ENCODE assay signal across 11 cellular contexts in the genomic region with DNA sequence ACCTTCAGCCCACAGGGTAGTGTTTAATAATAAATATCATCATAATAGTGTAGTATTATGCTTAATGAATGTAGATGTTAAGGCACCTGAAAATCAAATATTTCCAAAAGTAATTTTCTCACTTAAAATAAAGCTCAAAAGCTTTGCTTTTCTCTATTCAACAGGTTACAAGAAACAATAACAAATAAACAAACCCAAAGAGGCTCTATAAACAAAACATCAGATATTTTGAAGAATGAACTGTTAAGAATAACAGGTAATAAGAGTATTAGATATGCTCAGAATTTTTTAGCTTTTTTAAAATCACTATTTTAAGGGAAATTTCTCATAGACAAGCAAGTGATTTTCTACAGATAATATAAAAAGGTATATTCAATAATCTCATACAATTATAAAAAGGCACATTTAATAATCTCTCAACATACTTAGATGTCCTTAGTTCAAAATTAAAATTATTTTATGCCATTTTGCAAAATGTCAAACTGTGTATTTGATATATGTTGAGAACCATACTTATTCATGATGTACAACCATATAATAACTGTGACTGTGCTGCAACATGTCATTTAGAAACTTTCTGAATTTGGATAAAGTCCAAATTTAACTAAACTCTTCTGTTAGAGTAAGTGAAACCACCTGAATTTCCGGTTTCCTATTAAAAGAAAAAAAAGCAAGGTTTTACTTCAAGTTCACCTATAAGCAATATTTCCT. TPM values are rescaled to one million over a fixed set of nuclear protein-coding genes. Genes with fewer than 3 reads are reported as not detected.
A peak's percentile ranks its signal among the peaks of the same experiment; 100 is the strongest.
DNase-seq lines count a peak whose midpoint lies in the region; ATAC-seq, FAIRE-seq and TF ChIP-seq lines count a peak whose summit lies in the region.
"Had no signal": no experiment of that assay in that cellular context is flagged by ENCODE, and none has a peak within 500 bp of the region (broad histone marks: within the 10 kb centered on the region; RNA-seq: fewer than 3 reads in every experiment).

No MANE protein-coding gene starts in this region.

- BruUV-seq in OCI-LY7 (replicated peaks; lab: Mats Ljungman, UMichigan): no TSS peak
- no TSS peak for BruUV-seq in Caco-2 (replicated peaks; lab: Mats Ljungman, UMichigan)

- H3K4me3 ChIP-seq in OCI-LY7 (ENCODE audit: low read depth, low read length, poor library complexity, severe bottlenecking) (no peak overlapping the region), Caco-2 (ENCODE audit: low read depth, low read length) (no peak overlapping the region)
- H3K4me3 ChIP-seq: skin epidermis had no signal

- H4K20me1 ChIP-seq in OCI-LY7 (ENCODE audit: insufficient read depth, low read length): peaks cover 12% of the 10 kb centered on the region; the same call in 1 of the 2 replicates

- intact Hi-C loops in OCI-LY7 (cut with micrococcal nuclease; ENCODE audit: unreplicated experiment): no loop called here
- intact Hi-C loops in Caco-2 (cut with micrococcal nuclease; ENCODE audit: unreplicated experiment): no loop called here
- intact Hi-C loops in posterior vena cava (cut with DNase I): no loop called here

- H3K9me2 ChIP-seq in OCI-LY7 (ENCODE audit: insufficient read depth, low read length): no peaks in the 10 kb centered on the region

- H3K4me1 ChIP-seq in OCI-LY7 (ENCODE audit: insufficient read depth, low read length, poor library complexity, severe bottlenecking) (peaks cover 11% of the 10 kb centered on the region), Caco-2 (no peaks in the 10 kb centered on the region)

- H3K4me3 Mint-ChIP-seq in Caco-2 (ENCODE audit: unreplicated experiment) (no peak overlapping the region), osteocyte (ENCODE audit: unreplicated experiment) (no peak overlapping the region)
- H3K4me3 Mint-ChIP-seq: stimulated activated naive B cell treated with anti-CD40 and anti-IgM and Interleukin-4, amounts not matched to agents 10 μg/mL and 1 μg/mL and 100 μg/mL, for 72 hours had no signal

- TF ChIP-seq CTCF in GM20000 (IDR thresholded peaks at IDR 0.05; ENCODE audit: extremely low read depth, missing control alignments) (no peak), OCI-LY7 (conservative IDR thresholded peaks at IDR 0.05; ENCODE audit: low read length) (no peak), Caco-2 (IDR thresholded peaks at IDR 0.05; ENCODE audit: insufficient read depth in 1 of 2, low read depth in 1 of 2, low read length in 1 of 2, severe bottlenecking in 1 of 2, unreplicated experiment in 1 of 2) (no peak), osteocyte (IDR thresholded peaks at IDR 0.05) (no peak)

- no peaks in the 10 kb centered on the region for H3K9me3 Mint-ChIP-seq in Caco-2 (ENCODE audit: unreplicated experiment)
- H3K9me3 Mint-ChIP-seq in osteocyte (ENCODE audit: unreplicated experiment): no peaks in the 10 kb centered on the region
- H3K9me3 Mint-ChIP-seq: stimulated activated naive B cell treated with anti-CD40 and anti-IgM and Interleukin-4, amounts not matched to agents 10 μg/mL and 1 μg/mL and 100 μg/mL, for 72 hours had no signal

- H3K4me1 Mint-ChIP-seq in Caco-2 (ENCODE audit: low read depth, unreplicated experiment): no peaks in the 10 kb centered on the region
- H3K4me1 Mint-ChIP-seq in osteocyte (ENCODE audit: unreplicated experiment): peaks cover 4% of the 10 kb centered on the region

- CTCF ChIA-PET in OCI-LY7 (lab: Charles Lee; ENCODE audit: unreplicated experiment): no interaction called here
- CTCF ChIA-PET in Caco-2 (lab: Charles Lee): no interaction called here

- H3K36me3 Mint-ChIP-seq in Caco-2 (ENCODE audit: insufficient read depth, unreplicated experiment) (peaks cover 27% of the 10 kb centered on the region), osteocyte (ENCODE audit: unreplicated experiment) (peaks cover 42% of the 10 kb centered on the region)

- no peak overlapping the region for H2AFZ ChIP-seq in OCI-LY7 (ENCODE audit: low read length)

- ATAC-seq in HG02981 (IDR thresholded peaks at IDR 0.05; ENCODE audit: unreplicated experiment): peak; percentile 73

- H3K36me3 ChIP-seq in OCI-LY7 (ENCODE audit: insufficient read depth, low read length) (peaks cover 95% of the 10 kb centered on the region), Caco-2 (ENCODE audit: control insufficient read depth, insufficient read depth, low read length) (no peaks in the 10 kb centered on the region; the same call in 1 of the 2 replicates)

- H3K9me3 ChIP-seq in OCI-LY7 (ENCODE audit: low read length) (no peaks in the 10 kb centered on the region), Caco-2 (no peaks in the 10 kb centered on the region)

- H3K27me3 Mint-ChIP-seq in Caco-2 (ENCODE audit: insufficient read depth, unreplicated experiment): no peaks in the 10 kb centered on the region
- no peaks in the 10 kb centered on the region for H3K27me3 Mint-ChIP-seq in osteocyte (ENCODE audit: unreplicated experiment)
- H3K27me3 Mint-ChIP-seq: stimulated activated naive B cell treated with anti-CD40 and anti-IgM and Interleukin-4, amounts not matched to agents 10 μg/mL and 1 μg/mL and 100 μg/mL, for 72 hours had no signal

- peak; percentile 59 for FAIRE-seq in GM18507 (lab: Jason Lieb, UNC)

- no peak for DNase-seq in GM18507 (ENCODE audit: extremely low spot score, insufficient read length, low read depth)
- peak; percentile 14 for DNase-seq in GM20000 (ENCODE audit: low spot score)
- no peak for DNase-seq in OCI-LY7 (ENCODE audit: low spot score)
- no peak for DNase-seq in Caco-2
- no peak for DNase-seq in activated CD4-positive, alpha-beta T cell treated with anti-CD3 and anti-CD28 coated beads, Interleukin-2, amount 50 U/mL, for 4 hours
- no peak for DNase-seq in posterior vena cava (ENCODE audit: low spot score)
- DNase-seq in osteocyte (ENCODE audit: extremely low spot score, unreplicated experiment): no peak
- DNase-seq: NK-92 treated with Interleukin-12 subunit alpha and Interleukin-12 subunit beta, amount 100 ng/mL, for 24 hours; stimulated activated naive B cell treated with anti-CD40 and anti-IgM and Interleukin-4, amounts not matched to agents 10 μg/mL and 1 μg/mL and 100 μg/mL, for 72 hours had no signal

- H3K27ac ChIP-seq in OCI-LY7 (ENCODE audit: low read depth, low read length, poor library complexity, severe bottlenecking): no peak overlapping the region
- H3K27ac ChIP-seq: skin epidermis had no signal

- peak overlapping the region; percentile 5; the same call in 1 of the 2 replicates for H3K4me2 ChIP-seq in OCI-LY7 (ENCODE audit: low read length)

- no peaks in the 10 kb centered on the region for H3K27me3 ChIP-seq in Caco-2 (replicated peaks; ENCODE audit: control insufficient read depth, insufficient read depth, low read length)

- H3K79me2 ChIP-seq in OCI-LY7 (ENCODE audit: insufficient read depth, low read depth, low read length): peaks cover 79% of the 10 kb centered on the region

- H3K27ac Mint-ChIP-seq in Caco-2 (ENCODE audit: unreplicated experiment) (no peak overlapping the region), osteocyte (ENCODE audit: unreplicated experiment) (no peak overlapping the region)

- POLR2A ChIA-PET in OCI-LY7 (lab: Charles Lee): interaction anchor here (0.6 to 2.7 kb wide), 4 partner anchors 12 to 85 kb away, joined by 3 to 14 read pairs (median 4); no protein-coding TSS in a partner anchor
- POLR2A ChIA-PET in Caco-2 (lab: Charles Lee): no interaction called here

RNA-seq across cellular contexts. Expression of a gene that starts 35.8 kb away (rescaled TPM):
- total RNA-seq in OCI-LY7 (2014; rRNA removed; shearing (Covaris generic)): 32.1 and 35.4 TPM in 2 replicates
- total RNA-seq in OCI-LY7 (2022) (46.6 and 48.4 TPM in 2 replicates), Caco-2 (2022) (31.2 and 32.6 TPM in 2 replicates), posterior vena cava (10 to 100 TPM; 25.5 to 27.4 TPM), osteocyte (22.1 and 22.8 TPM in 2 replicates)
